Comparison of ENCODE assay signal across 11 cellular contexts in genomic region chr16:88479795-88480760, GRCh38. TPM values are rescaled to one million over a fixed set of nuclear protein-coding genes. Genes with fewer than 3 reads are reported as not detected.
A peak's percentile ranks its signal among the peaks of the same experiment; 100 is the strongest.
DNase-seq lines count a peak whose midpoint lies in the region; ATAC-seq, FAIRE-seq and TF ChIP-seq lines count a peak whose summit lies in the region.
"Had no signal": no experiment of that assay in that cellular context is flagged by ENCODE, and none has a peak within 500 bp of the region (broad histone marks: within the 10 kb centered on the region; RNA-seq: fewer than 3 reads in every experiment).

No MANE protein-coding gene starts in this region.

- no peaks in the 10 kb centered on the region for H3K27me3 Mint-ChIP-seq in naive B cell

- no peak for TF ChIP-seq POLR2A in GM12891 (IDR thresholded peaks at IDR 0.05; ENCODE audit: low read depth, low read length)

- ATAC-seq in GM21786 (IDR thresholded peaks at IDR 0.05; ENCODE audit: unreplicated experiment) = peak; percentile 63
- ATAC-seq in naive B cell (ENCODE audit: low read depth in 2 of 2) = peak; percentile 90 to 91
- ATAC-seq in GM21526 (IDR thresholded peaks at IDR 0.05; ENCODE audit: low FRiP score, unreplicated experiment) = no peak
- no peak for ATAC-seq in HG03469 (IDR thresholded peaks at IDR 0.05; ENCODE audit: unreplicated experiment)
- no peak for ATAC-seq in GM18520 (IDR thresholded peaks at IDR 0.05; ENCODE audit: unreplicated experiment)

- peaks cover 42 to 46% (median 43%) of the 10 kb centered on the region in 3 donors for H3K4me1 Mint-ChIP-seq in naive B cell

- no peaks in the 10 kb centered on the region for H3K9me3 Mint-ChIP-seq in naive B cell

- no peaks in the 10 kb centered on the region for H3K36me3 Mint-ChIP-seq in naive B cell

- H3K4me3 Mint-ChIP-seq in naive B cell = peak overlapping the region in 7 of 8 donors; percentile 43 to 82 (median 77)

- no peak for DNase-seq in GM12891 (ENCODE audit: insufficient read length, low spot score)
- peak; percentile 37 for DNase-seq in activated CD4-positive, alpha-beta T cell treated with anti-CD3 and anti-CD28 coated beads, Interleukin-2, amount 50 U/mL, for 1 hour
- DNase-seq in naive B cell = peak; percentile 72
- no peak for DNase-seq in ureter (ENCODE audit: low spot score)
- DNase-seq: dermis blood vessel endothelial cell, IMR-90, ovary had no signal

- peak; percentile 57 for FAIRE-seq in GM12891 (lab: Jason Lieb, UNC)

- peak overlapping the region; percentile 44 to 91 (median 83) for H3K27ac Mint-ChIP-seq in naive B cell

TF ChIP-seq in GM12891, 5 proteins besides CTCF, POLR2A, EP300 and RAD21:
- TF ChIP-seq PAX5 (IDR thresholded peaks at IDR 0.05; ENCODE audit: insufficient read depth, low read length, severe bottlenecking) (no peak), SPI1 (IDR thresholded peaks at IDR 0.05; ENCODE audit: low read depth, low read length) (0 out of 2 replicates have a peak, but pooled peaks have one; percentile 27)
TF ChIP-seq in GM12891: peak in this region for 1.

RNA-seq across cellular contexts. Expression of gene ZFPM1, which starts 27.0 kb away (rescaled TPM):
- 0.87 TPM for polyA plus RNA-seq in GM12891 (2012; ENCODE audit: low read depth, missing spikeins)
- under 1 TPM; 0.09 to 0.46 (median 0.28) TPM for polyA plus RNA-seq in naive B cell (ENCODE audit: low read depth in 6 of 6)
- 13.7 TPM for total RNA-seq in ureter

Comparison
In these comparisons a context has a peak if more than half of its experiments do, and no peak if none do; other contexts are left out.
1. DNase-seq: peak in activated CD4-positive, alpha-beta T cell treated with anti-CD3 and anti-CD28 coated beads, Interleukin-2, amount 50 U/mL, for 1 hour (single experiment) and naive B cell (single experiment); none in GM12891 (single experiment) and ureter (single experiment).
2. ATAC-seq: peak in GM21786 (single experiment) and naive B cell (2 of 2); none in GM21526 (single experiment), HG03469 (single experiment) and GM18520 (single experiment).